In the genomic region with DNA sequence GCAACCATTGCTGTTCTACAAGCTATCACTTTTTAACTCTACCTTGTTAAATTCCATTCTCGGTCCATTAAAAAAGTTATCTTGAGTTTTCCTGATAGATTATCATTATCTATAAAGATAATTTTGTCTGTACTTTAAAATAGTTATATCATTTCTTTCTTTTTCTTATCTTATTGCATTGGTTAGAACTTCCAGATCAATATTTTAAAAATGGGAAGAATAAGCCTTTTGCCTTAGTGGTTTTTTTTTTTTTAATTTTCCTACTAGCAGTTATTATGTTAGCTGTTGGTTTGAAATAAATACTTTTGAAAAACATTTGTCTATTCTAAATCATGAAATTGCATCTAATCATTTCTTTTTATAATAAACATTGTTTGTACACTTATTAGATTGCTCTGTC, we compare ENCODE assay signal across 24 cellular contexts.
"Had no signal": no experiment of that assay in that cellular context is flagged by ENCODE, and none has a peak within 500 bp of the region (broad histone marks: within the 10 kb centered on the region; RNA-seq: fewer than 3 reads in every experiment).

No MANE protein-coding gene starts in this region.

- H3K9me3 ChIP-seq: colonic mucosa, gastrocnemius medialis, lower lobe of right lung had no signal

- H3K27ac ChIP-seq: colonic mucosa, epithelial cell of prostate, esophagus squamous epithelium, gastrocnemius medialis, heart right ventricle, left lung, lower lobe of right lung had no signal

- H3K4me1 ChIP-seq: colonic mucosa, esophagus squamous epithelium, gastrocnemius medialis, left lung, lower lobe of right lung had no signal

- FAIRE-seq: endometrium, islet of Langerhans, keratinocyte had no signal

- H3K27me3 ChIP-seq: colonic mucosa, esophagus squamous epithelium, gastrocnemius medialis, left lung had no signal

- H3K36me3 ChIP-seq: colonic mucosa, esophagus squamous epithelium, gastrocnemius medialis, heart right ventricle, left lung, lower lobe of right lung had no signal

- ATAC-seq: esophagus mucosa, gastrocnemius medialis, heart right ventricle, left cardiac atrium, left lung, left ventricle myocardium superior, lower lobe of right lung, mucosa of descending colon had no signal

- DNase-seq: colonic mucosa; cortex of kidney; effector memory CD4-positive, alpha-beta T cell; erythroblast; esophagus squamous epithelium; foreskin fibroblast; foreskin melanocyte; gastrocnemius medialis; glutamatergic neuron; head of caudate nucleus; heart right ventricle; hippocampal formation; left cardiac atrium; left lung; left ventricle myocardium superior; lower lobe of right lung; mesenchymal stem cell; mucosa of descending colon; naive B cell had no signal

- H3K4me3 ChIP-seq: colonic mucosa, esophagus squamous epithelium, gastrocnemius medialis, heart right ventricle, left lung, lower lobe of right lung, mucosa of descending colon had no signal
